8 cellular contexts compared by ENCODE assay signal in genomic region chr1:54886724-54887664, GRCh38. TPM values are rescaled to one million over a fixed set of nuclear protein-coding genes. Genes with fewer than 3 reads are reported as not detected.
A peak's percentile ranks its signal among the peaks of the same experiment; 100 is the strongest.
DNase-seq lines count a peak whose midpoint lies in the region; ATAC-seq, FAIRE-seq and TF ChIP-seq lines count a peak whose summit lies in the region.

A gene with protein sequence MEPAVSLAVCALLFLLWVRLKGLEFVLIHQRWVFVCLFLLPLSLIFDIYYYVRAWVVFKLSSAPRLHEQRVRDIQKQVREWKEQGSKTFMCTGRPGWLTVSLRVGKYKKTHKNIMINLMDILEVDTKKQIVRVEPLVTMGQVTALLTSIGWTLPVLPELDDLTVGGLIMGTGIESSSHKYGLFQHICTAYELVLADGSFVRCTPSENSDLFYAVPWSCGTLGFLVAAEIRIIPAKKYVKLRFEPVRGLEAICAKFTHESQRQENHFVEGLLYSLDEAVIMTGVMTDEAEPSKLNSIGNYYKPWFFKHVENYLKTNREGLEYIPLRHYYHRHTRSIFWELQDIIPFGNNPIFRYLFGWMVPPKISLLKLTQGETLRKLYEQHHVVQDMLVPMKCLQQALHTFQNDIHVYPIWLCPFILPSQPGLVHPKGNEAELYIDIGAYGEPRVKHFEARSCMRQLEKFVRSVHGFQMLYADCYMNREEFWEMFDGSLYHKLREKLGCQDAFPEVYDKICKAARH (minus strand): TSS chr1:54887195. CDS start chr1:54887119, 76 bp downstream.

- peak within 1 kb of the TSS; percentile 87 for H2AFZ ChIP-seq in ACC112 (ENCODE audit: low read length, unreplicated experiment)

- FAIRE-seq in kidney (lab: Jason Lieb, UNC): no peak

- peak; percentile 89 for ATAC-seq in GM18861 (IDR thresholded peaks at IDR 0.05; ENCODE audit: unreplicated experiment)
- ATAC-seq in HG03095 (IDR thresholded peaks at IDR 0.05; ENCODE audit: unreplicated experiment): peak; percentile 90
- peak; percentile 94 for ATAC-seq in activated CD4-positive, CD25-positive, alpha-beta regulatory T cell treated with anti-CD3 and anti-CD28 coated beads, Interleukin-2, amount 50 U/mL, for 24 hours

- H3K79me2 ChIP-seq in ACC112 (ENCODE audit: control insufficient read depth, insufficient read depth, low read length, unreplicated experiment): peaks cover 39% of the 10 kb centered on the region

- DNase-seq in NCI-H2227 (lab: John Stamatoyannopoulos, UW; ENCODE audit: unreplicated experiment) (peak; percentile 95), cerebellar nuclear complex (lab: John Stamatoyannopoulos, UW) (peak; percentile 51 to 67), kidney (peak; percentile 93)
- DNase-seq in stimulated activated CD4-positive, alpha-beta T cell treated with anti-CD3 and anti-CD28 coated beads, Interleukin-15, amount 100 ng/mL, for 48 hours (ENCODE audit: low read depth in 2 of 2): peak; percentile 52 to 75

- peak within 1 kb of the TSS; percentile 92 for H3K4me3 ChIP-seq in ACC112 (ENCODE audit: low read depth, low read length)
- peak within 1 kb of the TSS; percentile 88 for H3K4me3 ChIP-seq in kidney (ENCODE audit: low read length in 2 of 2)

- H3K4me1 ChIP-seq in ACC112 (ENCODE audit: control insufficient read depth, insufficient read depth, low read length, unreplicated experiment) (peaks cover 42% of the 10 kb centered on the region), kidney (ENCODE audit: control insufficient read depth in 1 of 2, insufficient read depth in 1 of 2, low read depth in 1 of 2, low read length in 2 of 2) (peaks cover 4 to 9% of the 10 kb centered on the region in 2 donors)

- peaks cover 9% of the 10 kb centered on the region; the same call in 1 of the 2 replicates for H3K36me3 ChIP-seq in ACC112 (ENCODE audit: insufficient read depth, low read length)
- H3K36me3 ChIP-seq in kidney (ENCODE audit: control insufficient read depth in 1 of 2, insufficient read depth in 2 of 2, low read length in 2 of 2): no peaks in the 10 kb centered on the region

- H3K27ac ChIP-seq in ACC112 (ENCODE audit: low read depth, low read length) (no peak within 1 kb of the TSS), kidney (ENCODE audit: low read depth in 2 of 2, low read length in 2 of 2) (peak within 1 kb of the TSS in 1 of 2 donors; percentile 13)

- H3K9ac ChIP-seq in kidney (ENCODE audit: low read length in 2 of 2): peak within 1 kb of the TSS; percentile 51 to 70

- H3K9me3 ChIP-seq in kidney (ENCODE audit: control insufficient read depth in 1 of 2, low read length in 2 of 2): no peaks in the 10 kb centered on the region

- intact Hi-C loops in kidney (cut with DNase I): no loop called here

- no peaks in the 10 kb centered on the region for H3K27me3 ChIP-seq in ACC112 (ENCODE audit: insufficient read depth, low read length)

- TF ChIP-seq CTCF in kidney (IDR thresholded peaks at IDR 0.05; ENCODE audit: borderline replicate concordance, extremely low read depth, insufficient read depth): no peak

RNA-seq across cellular contexts. Expression of the gene that starts here (rescaled TPM):
- 91.7 TPM for total RNA-seq in kidney
- polyA plus RNA-seq in kidney (ENCODE audit: insufficient read depth, low read depth, low replicate concordance): 33.7 TPM
